In the genomic region with DNA sequence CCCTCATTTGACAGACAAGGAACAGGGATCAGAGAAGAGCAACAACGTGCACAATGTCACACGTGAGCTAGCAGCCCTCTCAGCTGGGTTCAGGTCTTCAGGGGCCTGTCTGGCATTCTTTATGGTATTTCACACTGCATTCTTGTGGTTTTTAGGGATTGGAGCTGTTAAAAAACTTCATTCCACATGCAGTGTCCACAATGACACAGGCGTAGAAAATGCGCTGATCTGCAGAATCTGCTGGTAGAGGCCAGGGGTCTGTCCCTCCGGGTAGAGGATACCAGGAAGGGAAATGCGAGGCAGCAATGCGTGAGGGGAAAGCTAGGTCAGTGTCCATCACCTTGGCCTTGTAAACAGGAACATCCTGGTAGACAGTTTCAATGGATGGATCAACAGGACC, we compare ENCODE assay signal across 13 cellular contexts. TPM values are rescaled to one million over a fixed set of nuclear protein-coding genes. Genes with fewer than 3 reads are reported as not detected.
A peak's percentile ranks its signal among the peaks of the same experiment; 100 is the strongest.
DNase-seq lines count a peak whose midpoint lies in the region; ATAC-seq and TF ChIP-seq lines count a peak whose summit lies in the region.
"Had no signal": no experiment of that assay in that cellular context is flagged by ENCODE, and none has a peak within 500 bp of the region (broad histone marks: within the 10 kb centered on the region; RNA-seq: fewer than 3 reads in every experiment).

No MANE protein-coding gene starts in this region.

- no peak overlapping the region for H3K9ac ChIP-seq in mammary epithelial cell (ENCODE audit: insufficient read depth, low read length)
- no peak overlapping the region for H3K9ac ChIP-seq in liver (ENCODE audit: low read depth in 1 of 2, low read length in 2 of 2)

- H4K20me1 ChIP-seq in mammary epithelial cell (ENCODE audit: insufficient read depth, low read length) = no peaks in the 10 kb centered on the region
- H4K20me1 ChIP-seq in GM23338 (replicated peaks; ENCODE audit: insufficient read depth) = no peaks in the 10 kb centered on the region

- H3K4me2 ChIP-seq in mammary epithelial cell (ENCODE audit: insufficient read depth, low read depth, low read length) = no peak overlapping the region
- no peak overlapping the region for H3K4me2 ChIP-seq in GM23338

- peaks cover 35% of the 10 kb centered on the region for H3K27me3 Mint-ChIP-seq in MCF 10A (ENCODE audit: insufficient read depth, unreplicated experiment)
- no peaks in the 10 kb centered on the region for H3K27me3 Mint-ChIP-seq in GM23338 (ENCODE audit: insufficient read depth, low read depth, poor library complexity)
- H3K27me3 Mint-ChIP-seq: activated B cell treated with CpG ODN at 0.5 μM for 24 hours had no signal

- H3K4me1 ChIP-seq in mammary epithelial cell (ENCODE audit: insufficient read depth, low read length) = peaks cover 17% of the 10 kb centered on the region
- H3K4me1 ChIP-seq in liver (ENCODE audit: control insufficient read depth in 4 of 4, insufficient read depth in 4 of 4, low read length in 3 of 4) = no peaks in the 10 kb centered on the region
- H3K4me1 ChIP-seq in upper lobe of left lung = peaks cover 0 to 11% (median under 1%) of the 10 kb centered on the region in 4 donors
- no peaks in the 10 kb centered on the region for H3K4me1 ChIP-seq in GM23338 (ENCODE audit: insufficient read depth)
- H3K4me1 ChIP-seq: prostate gland had no signal

- H3F3A ChIP-seq in GM23338 (replicated peaks; ENCODE audit: low read depth) = no peaks in the 10 kb centered on the region

- H3K27ac ChIP-seq in mammary epithelial cell (ENCODE audit: insufficient read depth, low read depth, low read length) = no peak overlapping the region
- H3K27ac ChIP-seq in liver (ENCODE audit: low read depth in 1 of 2, low read length in 2 of 2) = no peak overlapping the region
- peak overlapping the region in 1 of 4 donors; percentile 20 for H3K27ac ChIP-seq in upper lobe of left lung
- H3K27ac ChIP-seq in GM23338 (ENCODE audit: low read depth) = no peak overlapping the region
- H3K27ac ChIP-seq: prostate gland had no signal

- TF ChIP-seq CTCF in MCF 10A (IDR thresholded peaks at IDR 0.05; ENCODE audit: unreplicated experiment) = no peak
- TF ChIP-seq CTCF in mammary epithelial cell (conservative IDR thresholded peaks at IDR 0.05 in 1 of 2, IDR thresholded peaks at IDR 0.05 in 1 of 2; ENCODE audit: extremely low read depth in 1 of 2, insufficient read depth in 1 of 2, low read depth in 1 of 2, low read length in 2 of 2) = no peak
- TF ChIP-seq CTCF in astrocyte of the spinal cord (IDR thresholded peaks at IDR 0.05; ENCODE audit: low read depth, low read length) = no peak
- no peak for TF ChIP-seq CTCF in liver (IDR thresholded peaks at IDR 0.05; ENCODE audit: low read depth, low read length, missing input control)
- TF ChIP-seq CTCF in upper lobe of left lung (IDR thresholded peaks at IDR 0.05) = no peak
- TF ChIP-seq CTCF in GM23338 (conservative IDR thresholded peaks at IDR 0.05; ENCODE audit: low read depth in 2 of 2) = no peak

- POLR2A ChIA-PET in MCF 10A (lab: Yijun Ruan, JAX) = no interaction called here

- H3K4me3 Mint-ChIP-seq in MCF 10A (ENCODE audit: unreplicated experiment) = no peak overlapping the region
- H3K4me3 Mint-ChIP-seq in GM23338 = no peak overlapping the region
- H3K4me3 Mint-ChIP-seq: activated B cell treated with CpG ODN at 0.5 μM for 24 hours, IgD-negative memory B cell had no signal

- H2AFZ ChIP-seq in mammary epithelial cell (ENCODE audit: low read depth, low read length) = no peak overlapping the region
- H2AFZ ChIP-seq in GM23338 = no peak overlapping the region

- CTCF ChIA-PET in MCF 10A (lab: Yijun Ruan, JAX) (interaction anchor here (0.7 to 0.8 kb wide), 2 partner anchors 9 to 50 kb away, joined by 3 to 4 read pairs; no protein-coding TSS in a partner anchor), mammary epithelial cell (lab: Charles Lee; ENCODE audit: low non-redundant PET) (no interaction called here)

- H3K4me1 Mint-ChIP-seq in MCF 10A (ENCODE audit: insufficient read depth, unreplicated experiment) (peaks cover 14% of the 10 kb centered on the region), GM23338 (no peaks in the 10 kb centered on the region; the same call in 2 of the 3 replicates)

- dilution Hi-C loops in mammary epithelial cell (cut with HindIII; ENCODE audit: low sequenced_read_pairs) = no loop called here

- no peak for TF ChIP-seq EP300 in upper lobe of left lung (IDR thresholded peaks at IDR 0.05)

- BruUV-seq in MCF 10A (replicated peaks; lab: Mats Ljungman, UMichigan) (no TSS peak), mammary epithelial cell (replicated peaks; lab: Mats Ljungman, UMichigan) (no TSS peak)

- TF ChIP-seq POLR2A in upper lobe of left lung (IDR thresholded peaks at IDR 0.05) = no peak

- ATAC-seq in upper lobe of left lung (ENCODE audit: low FRiP score in 2 of 2) (peak; percentile 46 to 52), GM23338 (no peak)

- no peaks in the 10 kb centered on the region for H3K79me2 ChIP-seq in mammary epithelial cell (ENCODE audit: insufficient read depth, low read length)
- no peaks in the 10 kb centered on the region for H3K79me2 ChIP-seq in GM23338 (replicated peaks; ENCODE audit: insufficient read depth)

- intact Hi-C loops in MCF 10A (cut with micrococcal nuclease) (no loop called here), mammary epithelial cell (cut with micrococcal nuclease) (no loop called here)

- H3K27ac Mint-ChIP-seq in MCF 10A (ENCODE audit: low read depth, unreplicated experiment) (peak overlapping the region; percentile 60), GM23338 (no peak overlapping the region)
- H3K27ac Mint-ChIP-seq: activated B cell treated with CpG ODN at 0.5 μM for 24 hours, IgD-negative memory B cell had no signal

- in situ Hi-C loops in mammary epithelial cell (cut with MboI; ENCODE audit: low sequenced_read_pairs in 2 of 2) = no loop called here
- in situ Hi-C loops in astrocyte of the spinal cord (cut with HindIII; ENCODE audit: low sequenced_read_pairs) = no loop called here

- no peaks in the 10 kb centered on the region for H3K27me3 ChIP-seq in mammary epithelial cell (ENCODE audit: insufficient read depth, low read length)
- H3K27me3 ChIP-seq in liver (ENCODE audit: control insufficient read depth in 4 of 4, insufficient read depth in 4 of 4, low read length in 3 of 4) = no peaks in the 10 kb centered on the region
- H3K27me3 ChIP-seq in upper lobe of left lung = no peaks in the 10 kb centered on the region
- H3K27me3 ChIP-seq in GM23338 (ENCODE audit: insufficient read depth) = no peaks in the 10 kb centered on the region

- H3K4me3 ChIP-seq in mammary epithelial cell (replicated peaks in 1 of 3; ENCODE audit: insufficient read depth in 1 of 3, low read depth in 2 of 3, low read length in 3 of 3) = no peak overlapping the region
- H3K4me3 ChIP-seq in astrocyte of the spinal cord (ENCODE audit: low read depth, low read length) = no peak overlapping the region
- no peak overlapping the region for H3K4me3 ChIP-seq in liver (ENCODE audit: low read depth in 1 of 3, low read length in 3 of 3)
- no peak overlapping the region for H3K4me3 ChIP-seq in upper lobe of left lung
- no peak overlapping the region for H3K4me3 ChIP-seq in GM23338
- H3K4me3 ChIP-seq: prostate gland had no signal

- DNase-seq in MCF 10A (ENCODE audit: unreplicated experiment) = peak; percentile 34
- DNase-seq in mammary epithelial cell = no peak
- DNase-seq in astrocyte of the spinal cord (ENCODE audit: low read depth, low spot score) = peak; percentile 81
- no peak for DNase-seq in upper lobe of left lung
- no peak for DNase-seq in UCSD-AML1 (lab: John Stamatoyannopoulos, UW; ENCODE audit: unreplicated experiment)
- DNase-seq in GM23338 (ENCODE audit: low spot score) = no peak
- no peak for DNase-seq in NCI-H2227 treated with DMSO at 0.1 percent for 48 hours (lab: John Stamatoyannopoulos, UW)
- DNase-seq: activated B cell treated with CpG ODN at 0.5 μM for 24 hours; NCI-H526 treated with DMSO at 0.1 percent for 48 hours; stimulated activated naive CD4-positive, alpha-beta T cell treated with Interleukin-2 at 50 U/mL for 16 hours had no signal

- no peaks in the 10 kb centered on the region for H3K9me3 Mint-ChIP-seq in MCF 10A (ENCODE audit: unreplicated experiment)
- no peaks in the 10 kb centered on the region for H3K9me3 Mint-ChIP-seq in GM23338
- H3K9me3 Mint-ChIP-seq: activated B cell treated with CpG ODN at 0.5 μM for 24 hours, IgD-negative memory B cell had no signal

- H3K36me3 ChIP-seq in mammary epithelial cell (ENCODE audit: insufficient read depth, low read length) (peaks cover 6% of the 10 kb centered on the region), liver (ENCODE audit: control insufficient read depth in 4 of 4, insufficient read depth in 3 of 4, low read depth in 1 of 4, low read length in 3 of 4) (peaks cover 0 to 4% (median 2%) of the 10 kb centered on the region in 4 donors), upper lobe of left lung (peaks cover 0 to 6% (median 0%) of the 10 kb centered on the region in 4 donors), GM23338 (ENCODE audit: insufficient read depth) (no peaks in the 10 kb centered on the region)
- H3K36me3 ChIP-seq: prostate gland had no signal

- no peaks in the 10 kb centered on the region for H3K9me2 ChIP-seq in GM23338 (ENCODE audit: insufficient read depth)

- 54% methylated on average over 6 of the region's 7 CpGs for WGBS in mammary epithelial cell (ENCODE audit: low coverage, missing lambda C conversion rate)
- WGBS in liver = 84% methylated on average over 7 of the region's 7 CpGs
- 54 to 55% methylated on average over 7 of the region's 7 CpGs for WGBS in upper lobe of left lung, 2 donors

- H3K36me3 Mint-ChIP-seq in MCF 10A (ENCODE audit: insufficient read depth, unreplicated experiment) = peaks cover 22% of the 10 kb centered on the region
- H3K36me3 Mint-ChIP-seq in GM23338 (ENCODE audit: low read depth) = peaks cover 9% of the 10 kb centered on the region

- no peak for TF ChIP-seq RAD21 in liver (IDR thresholded peaks at IDR 0.05)

- no peaks in the 10 kb centered on the region for H3K9me3 ChIP-seq in mammary epithelial cell (replicated peaks; ENCODE audit: insufficient read depth, low read length)
- H3K9me3 ChIP-seq in liver (ENCODE audit: control insufficient read depth in 4 of 4, low read length in 3 of 4) = no peaks in the 10 kb centered on the region
- H3K9me3 ChIP-seq in upper lobe of left lung = no peaks in the 10 kb centered on the region
- H3K9me3 ChIP-seq: prostate gland had no signal

TF ChIP-seq in liver, 16 proteins besides CTCF, POLR2A, EP300 and RAD21:
- TF ChIP-seq HNF4G (IDR thresholded peaks at IDR 0.05) (no peak), NR2F2 (IDR thresholded peaks at IDR 0.05) (peak; percentile 45)

TF ChIP-seq in GM23338, 12 proteins besides CTCF, POLR2A, EP300 and RAD21:
- TF ChIP-seq EZH2 (IDR thresholded peaks at IDR 0.05; ENCODE audit: low read depth, unreplicated experiment) (no peak), ZNF331 (CRISPR knock-in tag; IDR thresholded peaks at IDR 0.05; ENCODE audit: low read depth) (no peak), ZNF114 (CRISPR knock-in tag; IDR thresholded peaks at IDR 0.05) (no peak)

RNA-seq across cellular contexts. Expression of a gene that starts 36.6 kb away (rescaled TPM):
- total RNA-seq in MCF 10A (2022) = 18.0 and 21.1 TPM in 2 replicates
- total RNA-seq in mammary epithelial cell = 10 to 100 TPM; 11.7 to 14.6 TPM
- 8.1 TPM for polyA plus RNA-seq in mammary epithelial cell
- polyA minus RNA-seq in mammary epithelial cell = 20.9 TPM
- 1 to 10 TPM; 1.6 to 4.4 TPM for total RNA-seq in liver
- polyA plus RNA-seq in liver = 1 to 10 TPM; 2.8 to 3.5 TPM
- 10 to 100 TPM in 3 of 6 donors, 1 to 10 TPM in 3; 4.8 to 19.9 (median 9.3) TPM for total RNA-seq in upper lobe of left lung
- total RNA-seq in GM23338 (2014; rRNA removed; shearing (Covaris generic)) = 13.0 and 14.5 TPM in 2 replicates
- 31.1 and 33.4 TPM in 2 replicates for polyA plus RNA-seq in GM23338 (2016; fragmentation: Nextera tagmentation; extraction: Ambion mirVana)

Comparison
In these comparisons a context has a peak if more than half of its experiments do, and no peak if none do; other contexts are left out.
1. DNase-seq: peak in MCF 10A (single experiment) and astrocyte of the spinal cord (single experiment); none in mammary epithelial cell (single experiment), upper lobe of left lung (0 of 2), UCSD-AML1 (single experiment), GM23338 (single experiment) and NCI-H2227 treated with DMSO at 0.1 percent for 48 hours (single experiment).